14 cellular contexts compared by ENCODE assay signal in genomic region chr20:16539280-16539679, GRCh38.
"Had no signal": no experiment of that assay in that cellular context is flagged by ENCODE, and none has a peak within 500 bp of the region (broad histone marks: within the 10 kb centered on the region; RNA-seq: fewer than 3 reads in every experiment).

No MANE protein-coding gene starts in this region.

- ATAC-seq: activated T-helper 17 cell treated with anti-CD3 and anti-CD28 coated beads, Interleukin-2, amount 50 U/mL, for 72 hours; stimulated activated memory B cell treated with anti-CD40 and anti-IgM and Interleukin-4, amounts not matched to agents 10 μg/mL and 1 μg/mL and 100 μg/mL, for 72 hours had no signal

- H3K4me3 ChIP-seq: breast epithelium, thyroid gland had no signal

- DNase-seq: activated CD4-positive, alpha-beta T cell treated with anti-CD3 and anti-CD28 coated beads, Interleukin-2, amount 10 ng/mL, durations not matched to agents 7 days and 5 days; activated CD4-positive, CD25-positive, alpha-beta regulatory T cell; activated naive CD4-positive, alpha-beta T cell treated with Interleukin-2 at 50 U/mL for 16 hours; aorta; erythroblast; mammary epithelial cell; nucleus accumbens; posterior cingulate gyrus; stimulated activated CD4-positive, alpha-beta T cell treated with anti-CD3 and anti-CD28 coated beads, Interleukin-2, amount 100 ng/mL, for 48 hours; T-helper 2 cell; thyroid gland had no signal

- H3K36me3 ChIP-seq: breast epithelium, thyroid gland had no signal

- H3K4me1 ChIP-seq: thyroid gland had no signal

- H3K27me3 ChIP-seq: breast epithelium, thyroid gland had no signal

- H3K27ac ChIP-seq: breast epithelium, thyroid gland had no signal

- H3K9me3 ChIP-seq: breast epithelium, thyroid gland had no signal
